Comparison of ENCODE assay signal across 12 cellular contexts in genomic region chr19:29676586-29676985, GRCh38. TPM values are rescaled to one million over a fixed set of nuclear protein-coding genes. Genes with fewer than 3 reads are reported as not detected.
A peak's percentile ranks its signal among the peaks of the same experiment; 100 is the strongest.
DNase-seq lines count a peak whose midpoint lies in the region; ATAC-seq, FAIRE-seq and TF ChIP-seq lines count a peak whose summit lies in the region.
"Had no signal": no experiment of that assay in that cellular context is flagged by ENCODE, and none has a peak within 500 bp of the region (broad histone marks: within the 10 kb centered on the region; RNA-seq: fewer than 3 reads in every experiment).

No MANE protein-coding gene starts in this region.

- H3K4me1 ChIP-seq in esophagus muscularis mucosa = peaks cover 85 to 99% (median 96%) of the 10 kb centered on the region in 4 donors

- ATAC-seq in GM19397 (IDR thresholded peaks at IDR 0.05; ENCODE audit: unreplicated experiment) = no peak

- H3K9me3 ChIP-seq in esophagus muscularis mucosa = no peaks in the 10 kb centered on the region
- H3K9me3 ChIP-seq: adrenal gland had no signal

- no peak for TF ChIP-seq POLR2A in esophagus muscularis mucosa (IDR thresholded peaks at IDR 0.05; ENCODE audit: low read depth)

- intact Hi-C loops in esophagus muscularis mucosa (cut with DNase I) = no loop called here

- TF ChIP-seq EP300 in esophagus muscularis mucosa (IDR thresholded peaks at IDR 0.05) = no peak

- no peaks in the 10 kb centered on the region for H3K27me3 Mint-ChIP-seq in activated naive CD4-positive, alpha-beta T cell treated with anti-CD3 and anti-CD28 coated beads, Interleukin-2, amount 50 U/mL, for 24 hours
- peaks cover 4% of the 10 kb centered on the region for H3K27me3 Mint-ChIP-seq in nephron progenitor cell (ENCODE audit: low read depth, poor library complexity)

- TF ChIP-seq CTCF in esophagus muscularis mucosa (IDR thresholded peaks at IDR 0.05) = no peak
- TF ChIP-seq CTCF in nephron progenitor cell (IDR thresholded peaks at IDR 0.05) = no peak

- H3K9me3 Mint-ChIP-seq in activated naive CD4-positive, alpha-beta T cell treated with anti-CD3 and anti-CD28 coated beads, Interleukin-2, amount 50 U/mL, for 24 hours = no peaks in the 10 kb centered on the region
- H3K9me3 Mint-ChIP-seq in nephron progenitor cell = no peaks in the 10 kb centered on the region

- FAIRE-seq in urothelium cell line (lab: Jason Lieb, UNC) = peak; percentile 5

- H3K27ac ChIP-seq in esophagus muscularis mucosa (replicated peaks in 1 of 4) = peak overlapping the region in 3 of 4 donors; percentile 79 to 84 (median 79)
- H3K27ac ChIP-seq: adrenal gland had no signal

- no peaks in the 10 kb centered on the region for H3K27me3 ChIP-seq in esophagus muscularis mucosa
- no peaks in the 10 kb centered on the region for H3K27me3 ChIP-seq in H7 (ENCODE audit: control insufficient read depth, insufficient read depth, low read length)
- H3K27me3 ChIP-seq: adrenal gland had no signal

- no peak for DNase-seq in activated naive CD4-positive, alpha-beta T cell treated with Interleukin-2 at 50 U/mL for 16 hours
- DNase-seq in esophagus muscularis mucosa (ENCODE audit: extremely low spot score) (no peak), nephron progenitor cell (no peak), urothelium cell line (ENCODE audit: low spot score) (no peak), H7 (no peak), NCI-H1092 treated with DMSO at 0.1 percent for 48 hours (lab: John Stamatoyannopoulos, UW) (no peak)
- DNase-seq: adrenal gland; KG1; NCI-H226; stimulated activated CD4-positive, alpha-beta T cell treated with anti-CD3 and anti-CD28 coated beads, Interleukin-12 subunit alpha, Interleukin-12 subunit beta, amount 100 ng/mL, for 4 hours had no signal

- H3K36me3 ChIP-seq in esophagus muscularis mucosa (peaks cover 20 to 50% (median 37%) of the 10 kb centered on the region in 4 donors), H7 (replicated peaks; ENCODE audit: control insufficient read depth, insufficient read depth, low read length) (peaks cover 7% of the 10 kb centered on the region)

- H3K4me3 ChIP-seq in esophagus muscularis mucosa = no peak overlapping the region
- H3K4me3 ChIP-seq in H7 (ENCODE audit: insufficient read depth, low read depth, low read length) = no peak overlapping the region
- H3K4me3 ChIP-seq: adrenal gland had no signal

- H3K27ac Mint-ChIP-seq in activated naive CD4-positive, alpha-beta T cell treated with anti-CD3 and anti-CD28 coated beads, Interleukin-2, amount 50 U/mL, for 24 hours = peak overlapping the region; percentile 93
- H3K27ac Mint-ChIP-seq in nephron progenitor cell = peak overlapping the region; percentile 71

- peaks cover 85% of the 10 kb centered on the region for H3K4me1 Mint-ChIP-seq in activated naive CD4-positive, alpha-beta T cell treated with anti-CD3 and anti-CD28 coated beads, Interleukin-2, amount 50 U/mL, for 24 hours
- H3K4me1 Mint-ChIP-seq in nephron progenitor cell = peaks cover 38% of the 10 kb centered on the region

- no peaks in the 10 kb centered on the region for H3K36me3 Mint-ChIP-seq in activated naive CD4-positive, alpha-beta T cell treated with anti-CD3 and anti-CD28 coated beads, Interleukin-2, amount 50 U/mL, for 24 hours
- no peaks in the 10 kb centered on the region for H3K36me3 Mint-ChIP-seq in nephron progenitor cell (ENCODE audit: low read depth)

- WGBS in esophagus muscularis mucosa = 73% methylated on average over 8 of the region's 8 CpGs

- H3K4me3 Mint-ChIP-seq in activated naive CD4-positive, alpha-beta T cell treated with anti-CD3 and anti-CD28 coated beads, Interleukin-2, amount 50 U/mL, for 24 hours = peak overlapping the region; percentile 2
- no peak overlapping the region for H3K4me3 Mint-ChIP-seq in nephron progenitor cell

RNA-seq across cellular contexts. Expression of gene PLEKHF1, which starts 11.3 kb away (rescaled TPM):
- total RNA-seq in esophagus muscularis mucosa = 10 to 100 TPM; 27.4 to 58.6 (median 36.1) TPM
- 12.9 and 19.4 TPM in 2 replicates for total RNA-seq in H7 (2014; rRNA removed; shearing (Covaris generic))

RNA-seq across cellular contexts. Expression of gene C19orf12, which starts 38.5 kb away (rescaled TPM):
- 10 to 100 TPM; 27.0 to 52.9 (median 38.9) TPM for total RNA-seq in esophagus muscularis mucosa
- total RNA-seq in H7 (2014; rRNA removed; shearing (Covaris generic)) = 24.0 and 24.1 TPM in 2 replicates
